In genomic region chr6:31356216-31356945, GRCh38 we compare ENCODE assay signal across 8 cellular contexts. TPM values are rescaled to one million over a fixed set of nuclear protein-coding genes. Genes with fewer than 3 reads are reported as not detected.
A peak's percentile ranks its signal among the peaks of the same experiment; 100 is the strongest.
DNase-seq lines count a peak whose midpoint lies in the region; ATAC-seq and TF ChIP-seq lines count a peak whose summit lies in the region.

No MANE protein-coding gene starts in this region.

- H3K9me3 Mint-ChIP-seq in immature natural killer cell = no peaks in the 10 kb centered on the region

- TF ChIP-seq CTCF in 22Rv1 (IDR thresholded peaks at IDR 0.05) (peak; percentile 10; the same call in 1 of the 2 replicates), OCI-LY3 (IDR thresholded peaks at IDR 0.05; ENCODE audit: low read depth, low read length) (no peak), ascending aorta (IDR thresholded peaks at IDR 0.05) (no peak)

- no peaks in the 10 kb centered on the region for H3K9me3 ChIP-seq in OCI-LY3 (ENCODE audit: insufficient read depth, low read length)
- H3K9me3 ChIP-seq in ascending aorta = no peaks in the 10 kb centered on the region

- H3K27me3 Mint-ChIP-seq in immature natural killer cell (ENCODE audit: low read depth in 3 of 3) = peaks cover 59 to 64% (median 59%) of the 10 kb centered on the region in 3 donors

- peak overlapping the region; percentile 92 for H3K4me2 ChIP-seq in OCI-LY3 (ENCODE audit: low read length)

- ATAC-seq in GM19324 (IDR thresholded peaks at IDR 0.05; ENCODE audit: low FRiP score, unreplicated experiment) = peak; percentile 7

- peak overlapping the region; percentile 90 for H3K4me3 ChIP-seq in OCI-LY3 (ENCODE audit: low read length)
- peak overlapping the region; percentile 61 to 91 for H3K4me3 ChIP-seq in ascending aorta

- H3K27ac Mint-ChIP-seq in immature natural killer cell = peak overlapping the region; percentile 53 to 100 (median 100)

- H3K9ac ChIP-seq in OCI-LY3 (ENCODE audit: low read length) = peak overlapping the region; percentile 99

- H3K4me1 ChIP-seq in OCI-LY3 (ENCODE audit: low read length) (peaks cover 30% of the 10 kb centered on the region), ascending aorta (peaks cover 0 to 5% of the 10 kb centered on the region in 2 donors)

- no peak for DNase-seq in ascending aorta (ENCODE audit: low spot score in 2 of 2)
- DNase-seq in immature natural killer cell = peak; percentile 62 to 71 (median 70)
- DNase-seq in stimulated activated CD4-positive, alpha-beta T cell treated with anti-CD3 and anti-CD28 coated beads, Interleukin-2, amount 100 ng/mL, for 24 hours = peak; percentile 55 to 58
- no peak for DNase-seq in NCI-H2171 treated with DMSO at 0.1 percent for 48 hours (lab: John Stamatoyannopoulos, UW)
- DNase-seq in germinal center (ENCODE audit: low spot score) = no peak

- H3K36me3 Mint-ChIP-seq in immature natural killer cell = peaks cover 32 to 37% (median 37%) of the 10 kb centered on the region in 3 donors

- H2AFZ ChIP-seq in OCI-LY3 (ENCODE audit: low read depth, low read length) = no peak overlapping the region

- intact Hi-C loops in ascending aorta (cut with DNase I) = loop anchor here (2.0 kb wide), 2 partner anchors 84 to 160 kb away; partner anchors contain the start of gene HLA-C

- peak overlapping the region; percentile 96 to 99 (median 97) for H3K4me3 Mint-ChIP-seq in immature natural killer cell

- H3K27ac ChIP-seq in 22Rv1 = no peak overlapping the region
- peak overlapping the region; percentile 77 for H3K27ac ChIP-seq in OCI-LY3 (ENCODE audit: low read length)
- peak overlapping the region; percentile 76 to 84 for H3K27ac ChIP-seq in ascending aorta

- H3K36me3 ChIP-seq in OCI-LY3 (replicated peaks; ENCODE audit: low read depth, low read length) (peaks cover 29% of the 10 kb centered on the region), ascending aorta (peaks cover 3% of the 10 kb centered on the region in 2 donors)

- peaks cover 65 to 67% of the 10 kb centered on the region in 2 donors for H3K4me1 Mint-ChIP-seq in immature natural killer cell

- peaks cover 38% of the 10 kb centered on the region for H4K20me1 ChIP-seq in OCI-LY3 (ENCODE audit: insufficient read depth, low read length)

- H3K27me3 ChIP-seq in OCI-LY3 (ENCODE audit: low read depth, low read length) = no peaks in the 10 kb centered on the region
- no peaks in the 10 kb centered on the region for H3K27me3 ChIP-seq in ascending aorta

- H3K79me2 ChIP-seq in OCI-LY3 (ENCODE audit: low read length) = peaks cover 26% of the 10 kb centered on the region

RNA-seq across cellular contexts. Expression of gene HLA-B, which starts 0.6 kb away (rescaled TPM):
- total RNA-seq in ascending aorta = 1,833 TPM
- polyA plus RNA-seq in immature natural killer cell = over 10,000 TPM in 2 of 3 donors, 1,000 to 10,000 TPM in 1; 9,643 to 11,927 (median 10,594) TPM

RNA-seq across cellular contexts. Expression of gene MICA, which starts 47.0 kb away (rescaled TPM):
- total RNA-seq in ascending aorta = 19.2 TPM
- 1 to 10 TPM; 5.7 to 6.9 (median 6.4) TPM for polyA plus RNA-seq in immature natural killer cell

Comparison
In these comparisons a context has a peak if more than half of its experiments do, and no peak if none do; other contexts are left out.
1. DNase-seq: peak in immature natural killer cell (3 of 3) and stimulated activated CD4-positive, alpha-beta T cell treated with anti-CD3 and anti-CD28 coated beads, Interleukin-2, amount 100 ng/mL, for 24 hours (2 of 2); none in ascending aorta (0 of 2), NCI-H2171 treated with DMSO at 0.1 percent for 48 hours (single experiment) and germinal center (single experiment).